In genomic region chr1:119275145-119275929, GRCh38 we compare ENCODE assay signal across 8 cellular contexts.
DNase-seq lines count a peak whose midpoint lies in the region; ATAC-seq and TF ChIP-seq lines count a peak whose summit lies in the region.

No MANE protein-coding gene starts in this region.

- intact Hi-C loops in A673 (cut with micrococcal nuclease; ENCODE audit: unreplicated experiment) = loop anchor here (10.0 kb wide), 1 partner anchor 1121 kb away; no protein-coding TSS in a partner anchor
- intact Hi-C loops in sigmoid colon (cut with DNase I) = loop anchor here (1.0 kb wide), 1 partner anchor 92 kb away; no protein-coding TSS in a partner anchor

- no peak for TF ChIP-seq EP300 in sigmoid colon (IDR thresholded peaks at IDR 0.05)

- TF ChIP-seq CTCF in A673 (conservative IDR thresholded peaks at IDR 0.05; ENCODE audit: low read depth, low read length) = peak; percentile 96
- peak; percentile 87 for TF ChIP-seq CTCF in GM12801 (IDR thresholded peaks at IDR 0.05; ENCODE audit: extremely low read depth, insufficient read length)
- peak; percentile 21 to 75 (median 52) for TF ChIP-seq CTCF in sigmoid colon (IDR thresholded peaks at IDR 0.05)

- POLR2A ChIA-PET in A673 (lab: Charles Lee; ENCODE audit: low non-redundant PET) = no interaction called here

- ATAC-seq in HG03175 (IDR thresholded peaks at IDR 0.05; ENCODE audit: unreplicated experiment) = peak; percentile 74

- WGBS in sigmoid colon, 2 donors = 28 to 37% methylated on average over 4 of the region's 4 CpGs

- CTCF ChIA-PET in A673 (lab: Charles Lee) = interaction anchor here (0.5 to 1.9 kb wide), 7 partner anchors 9 to 1332 kb away, joined by 3 to 8 read pairs (median 4); no protein-coding TSS in a partner anchor

- no TSS peak for BruUV-seq in A673 (replicated peaks; lab: Mats Ljungman, UMichigan)

- DNase-seq in A673 (ENCODE audit: low spot score) = peak; percentile 69
- peak; percentile 87 for DNase-seq in NCI-H82 (lab: John Stamatoyannopoulos, UW)
- peak; percentile 38 to 51 for DNase-seq in activated T-cell treated with anti-CD3 and anti-CD28 coated beads, Interleukin-2, amount 50 U/mL, for 48 hours
- peak; percentile 48 for DNase-seq in glomerular endothelial cell (ENCODE audit: extremely low read depth, low read depth, low spot score)
- no peak for DNase-seq in sigmoid colon
- no peak for DNase-seq in NCI-H128 (lab: John Stamatoyannopoulos, UW; ENCODE audit: unreplicated experiment)

- no peaks in the 10 kb centered on the region for H3K36me3 ChIP-seq in A673 (ENCODE audit: insufficient read depth, low read length, poor library complexity, severe bottlenecking)
- H3K36me3 ChIP-seq in sigmoid colon = no peaks in the 10 kb centered on the region

- no peak overlapping the region for H3K4me3 ChIP-seq in A673 (ENCODE audit: low read depth, low read length, poor library complexity, severe bottlenecking)
- no peak overlapping the region for H3K4me3 ChIP-seq in sigmoid colon

- no peak overlapping the region for H3K27ac ChIP-seq in A673 (ENCODE audit: low read depth, low read length, poor library complexity, severe bottlenecking)
- H3K27ac ChIP-seq in sigmoid colon = no peak overlapping the region

- H3K27me3 ChIP-seq in A673 (replicated peaks; ENCODE audit: insufficient read depth, low read depth, low read length, poor library complexity) = no peaks in the 10 kb centered on the region
- no peaks in the 10 kb centered on the region for H3K27me3 ChIP-seq in sigmoid colon

- no peak for TF ChIP-seq POLR2A in sigmoid colon (IDR thresholded peaks at IDR 0.05)

- H3K9me3 ChIP-seq in A673 (ENCODE audit: low read depth, low read length, poor library complexity, severe bottlenecking) = no peaks in the 10 kb centered on the region
- no peaks in the 10 kb centered on the region for H3K9me3 ChIP-seq in sigmoid colon

- peaks cover 11% of the 10 kb centered on the region for H3K4me1 ChIP-seq in A673 (ENCODE audit: insufficient read depth, low read length, poor library complexity, severe bottlenecking)
- peaks cover 0 to 18% (median 15%) of the 10 kb centered on the region in 4 donors for H3K4me1 ChIP-seq in sigmoid colon

Comparison
In these comparisons a context has a peak if more than half of its experiments do, and no peak if none do; other contexts are left out.
1. DNase-seq: peak in A673 (single experiment), NCI-H82 (single experiment), activated T-cell treated with anti-CD3 and anti-CD28 coated beads, Interleukin-2, amount 50 U/mL, for 48 hours (2 of 2) and glomerular endothelial cell (single experiment); none in sigmoid colon (single experiment) and NCI-H128 (single experiment).
2. Peak in every context shown above with its lines, with median percentiles within 50 percentile points of each other: CTCF ChIP-seq.